Comparison of ENCODE assay signal across 21 cellular contexts in the genomic region with DNA sequence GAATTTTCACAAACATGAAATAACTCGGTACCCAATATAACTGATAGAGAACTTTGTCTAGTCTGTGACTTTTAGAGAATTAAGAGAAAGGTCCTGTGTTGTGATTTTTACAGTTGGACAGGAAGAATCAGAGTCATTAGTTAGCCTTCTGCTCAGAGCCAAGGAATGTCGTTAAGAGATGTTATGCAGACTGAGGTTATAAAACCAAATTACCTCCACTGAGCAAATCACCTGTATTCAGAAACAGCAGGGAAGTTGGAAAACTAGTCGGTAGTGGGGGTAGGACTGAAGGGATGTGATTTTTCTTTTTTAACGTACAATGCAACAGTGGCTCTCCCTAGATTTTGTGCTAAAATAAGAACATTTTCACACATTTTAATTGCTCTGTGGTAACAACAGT. TPM values are rescaled to one million over a fixed set of nuclear protein-coding genes. Genes with fewer than 3 reads are reported as not detected.
DNase-seq lines count a peak whose midpoint lies in the region; ATAC-seq, FAIRE-seq and TF ChIP-seq lines count a peak whose summit lies in the region.
"Had no signal": no experiment of that assay in that cellular context is flagged by ENCODE, and none has a peak within 500 bp of the region (broad histone marks: within the 10 kb centered on the region; RNA-seq: fewer than 3 reads in every experiment).

No MANE protein-coding gene starts in this region.

- peaks cover 20% of the 10 kb centered on the region for H3K9me3 Mint-ChIP-seq in WTC11
- peaks cover 4% of the 10 kb centered on the region for H3K9me3 Mint-ChIP-seq in glutamatergic neuron (ENCODE audit: unreplicated experiment)

- peaks cover 53% of the 10 kb centered on the region for H3K36me3 Mint-ChIP-seq in WTC11
- H3K36me3 Mint-ChIP-seq in glutamatergic neuron (ENCODE audit: unreplicated experiment) = no peaks in the 10 kb centered on the region

- H3K4me3 Mint-ChIP-seq in WTC11 (no peak overlapping the region), glutamatergic neuron (ENCODE audit: unreplicated experiment) (no peak overlapping the region)

- peaks cover 20% of the 10 kb centered on the region for H3K4me1 Mint-ChIP-seq in WTC11
- no peaks in the 10 kb centered on the region for H3K4me1 Mint-ChIP-seq in glutamatergic neuron (ENCODE audit: low read depth, unreplicated experiment)

- FAIRE-seq in GM18507 (lab: Jason Lieb, UNC) = peak; percentile 55
- FAIRE-seq: GM12878, HTR-8/SVneo had no signal

- POLR2A ChIA-PET in WTC11 (lab: Charles Lee) = no interaction called here

- CTCF ChIA-PET in WTC11 (lab: Charles Lee) = no interaction called here

- TF ChIP-seq CTCF in WTC11 (IDR thresholded peaks at IDR 0.05) = no peak
- TF ChIP-seq CTCF in glutamatergic neuron (IDR thresholded peaks at IDR 0.05; ENCODE audit: partially characterized antibody, unreplicated experiment) = no peak

- DNase-seq in GM18507 (ENCODE audit: extremely low spot score, insufficient read length, low read depth) (no peak), WTC11 (ENCODE audit: low spot score) (no peak), kidney tubule cell (ENCODE audit: low spot score) (peak; percentile 19), renal cortical epithelial cell (ENCODE audit: low read depth) (peak; percentile 45), glutamatergic neuron (no peak)
- DNase-seq: BE2C; DND-41; H7; KG1; NCI-H1092 treated with DMSO at 0.1 percent for 48 hours; NCI-H1436 treated with DMSO at 0.1 percent for 48 hours; NCI-H2029 treated with DMSO at 0.1 percent for 48 hours; NCI-H226; NCI-H510A treated with DMSO at 0.1 percent for 48 hours; NCI-H774; NK-92 treated with Interleukin-12 subunit alpha and Interleukin-12 subunit beta, amount 100 ng/mL, for 24 hours; SHP77 treated with DMSO at 0.1 percent for 48 hours had no signal

- H3K27ac Mint-ChIP-seq in WTC11 = peak overlapping the region; percentile 8; the same call in 1 of the 2 replicates
- H3K27ac Mint-ChIP-seq in glutamatergic neuron (ENCODE audit: unreplicated experiment) = no peak overlapping the region

- H3K27me3 Mint-ChIP-seq in WTC11 (ENCODE audit: low read depth) = no peaks in the 10 kb centered on the region
- H3K27me3 Mint-ChIP-seq in glutamatergic neuron (ENCODE audit: unreplicated experiment) = no peaks in the 10 kb centered on the region

- ATAC-seq in WTC11 (peak; percentile 52), HG03135 (IDR thresholded peaks at IDR 0.05; ENCODE audit: unreplicated experiment) (no peak), HG02981 (IDR thresholded peaks at IDR 0.05; ENCODE audit: unreplicated experiment) (no peak)

TF ChIP-seq in WTC11, 78 proteins besides CTCF, POLR2A, EP300 and RAD21:
- TF ChIP-seq, protein P1, sequence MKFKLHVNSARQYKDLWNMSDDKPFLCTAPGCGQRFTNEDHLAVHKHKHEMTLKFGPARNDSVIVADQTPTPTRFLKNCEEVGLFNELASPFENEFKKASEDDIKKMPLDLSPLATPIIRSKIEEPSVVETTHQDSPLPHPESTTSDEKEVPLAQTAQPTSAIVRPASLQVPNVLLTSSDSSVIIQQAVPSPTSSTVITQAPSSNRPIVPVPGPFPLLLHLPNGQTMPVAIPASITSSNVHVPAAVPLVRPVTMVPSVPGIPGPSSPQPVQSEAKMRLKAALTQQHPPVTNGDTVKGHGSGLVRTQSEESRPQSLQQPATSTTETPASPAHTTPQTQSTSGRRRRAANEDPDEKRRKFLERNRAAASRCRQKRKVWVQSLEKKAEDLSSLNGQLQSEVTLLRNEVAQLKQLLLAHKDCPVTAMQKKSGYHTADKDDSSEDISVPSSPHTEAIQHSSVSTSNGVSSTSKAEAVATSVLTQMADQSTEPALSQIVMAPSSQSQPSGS (CRISPR knock-in tag; IDR thresholded peaks at IDR 0.05; ENCODE audit: borderline replicate concordance, low read depth) = no peak
- TF ChIP-seq TP53 (CRISPR knock-in tag; IDR thresholded peaks at IDR 0.05) = no peak
- TF ChIP-seq FOXK1 (CRISPR knock-in tag; IDR thresholded peaks at IDR 0.05) = no peak
- no peak for TF ChIP-seq GRHL2 (CRISPR knock-in tag; IDR thresholded peaks at IDR 0.05; ENCODE audit: insufficient replicate concordance, severe bottlenecking)
- TF ChIP-seq, protein P2, sequence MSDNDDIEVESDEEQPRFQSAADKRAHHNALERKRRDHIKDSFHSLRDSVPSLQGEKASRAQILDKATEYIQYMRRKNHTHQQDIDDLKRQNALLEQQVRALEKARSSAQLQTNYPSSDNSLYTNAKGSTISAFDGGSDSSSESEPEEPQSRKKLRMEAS (CRISPR knock-in tag; IDR thresholded peaks at IDR 0.05) = no peak
- TF ChIP-seq ZNF396 (CRISPR knock-in tag; IDR thresholded peaks at IDR 0.05; ENCODE audit: borderline replicate concordance) = no peak
- TF ChIP-seq KAT7 (CRISPR knock-in tag; IDR thresholded peaks at IDR 0.05; ENCODE audit: borderline replicate concordance) = no peak
- no peak for TF ChIP-seq E2F1 (CRISPR knock-in tag; IDR thresholded peaks at IDR 0.05)
- no peak for TF ChIP-seq JUN (CRISPR knock-in tag; IDR thresholded peaks at IDR 0.05)
- no peak for TF ChIP-seq ZNF671 (CRISPR knock-in tag; IDR thresholded peaks at IDR 0.05)
- TF ChIP-seq EMX1 (CRISPR knock-in tag; IDR thresholded peaks at IDR 0.05) = no peak

RNA-seq across cellular contexts. Expression of gene TANK, which starts 18.5 kb away (rescaled TPM):
- total RNA-seq in WTC11 (2021) = 16.7 to 24.5 TPM (median 22.3 TPM) in 3 replicates
- total RNA-seq in renal cortical epithelial cell = 98.2 and 123 TPM in 2 replicates
- 45.9 TPM for total RNA-seq in glutamatergic neuron (ENCODE audit: unreplicated experiment)

Comparison
In these comparisons a context has a peak if more than half of its experiments do, and no peak if none do; other contexts are left out.
1. DNase-seq: peak in kidney tubule cell (single experiment) and renal cortical epithelial cell (single experiment); none in GM18507 (single experiment), WTC11 (single experiment) and glutamatergic neuron (single experiment).